In genomic region chr1:81701071-81701470, GRCh38 we compare ENCODE assay signal across 16 cellular contexts.
DNase-seq lines count a peak whose midpoint lies in the region; ATAC-seq and TF ChIP-seq lines count a peak whose summit lies in the region.
"Had no signal": no experiment of that assay in that cellular context is flagged by ENCODE, and none has a peak within 500 bp of the region (broad histone marks: within the 10 kb centered on the region; RNA-seq: fewer than 3 reads in every experiment).

No MANE protein-coding gene starts in this region.

- H3K4me2 ChIP-seq in IMR-90 (ENCODE audit: low read depth, low read length) (no peak overlapping the region), trophoblast cell (ENCODE audit: low read length) (peak overlapping the region; percentile 81)

- H4K8ac ChIP-seq in IMR-90 (ENCODE audit: low read depth in 2 of 2, low read length in 2 of 2), result no peak overlapping the region
- H4K8ac ChIP-seq in trophoblast cell (ENCODE audit: low read depth, low read length), result peak overlapping the region; percentile 66

- no peak overlapping the region for H4K12ac ChIP-seq in trophoblast cell (ENCODE audit: low read depth, low read length)

- no peak overlapping the region for H3K27ac ChIP-seq in IMR-90 (ENCODE audit: insufficient read depth, low read length)
- H3K27ac ChIP-seq in esophagus squamous epithelium, result peak overlapping the region in 2 of 4 donors; percentile 79 to 86
- H3K27ac ChIP-seq in trophoblast cell (ENCODE audit: low read depth, low read length), result peak overlapping the region; percentile 67
- H3K27ac ChIP-seq: C4-2B had no signal

- H3K23ac ChIP-seq in IMR-90 (ENCODE audit: low read depth, low read length), result no peak overlapping the region
- H3K23ac ChIP-seq in trophoblast cell (ENCODE audit: low read length), result no peak overlapping the region

- dilution Hi-C loops in IMR-90 (cut with HindIII; ENCODE audit: low sequenced_read_pairs, unreplicated experiment), result no loop called here

- H3K36me3 Mint-ChIP-seq in brain (no peaks in the 10 kb centered on the region), T-helper 17 cell (ENCODE audit: low read depth) (peaks cover 2% of the 10 kb centered on the region), mesothelial cell of epicardium (peaks cover 2% of the 10 kb centered on the region), nephron progenitor cell (ENCODE audit: low read depth) (no peaks in the 10 kb centered on the region)
- H3K36me3 Mint-ChIP-seq: CD4-positive, alpha-beta memory T cell had no signal

- no peak overlapping the region for H2BK15ac ChIP-seq in IMR-90 (ENCODE audit: low read depth, low read length)

- no peak overlapping the region for H4K5ac ChIP-seq in IMR-90 (ENCODE audit: low read depth, low read length)

- CTCF ChIA-PET in IMR-90 (lab: Yijun Ruan, JAX), result no interaction called here

- H3K79me2 ChIP-seq in trophoblast cell (ENCODE audit: control insufficient read depth, insufficient read depth, low read length, poor library complexity), result peaks cover 9% of the 10 kb centered on the region

- H3K9me3 Mint-ChIP-seq in brain (peaks cover 0 to 3% (median 0%) of the 10 kb centered on the region in 5 experiments), mesothelial cell of epicardium (peaks cover 3% of the 10 kb centered on the region), nephron progenitor cell (peaks cover 3% of the 10 kb centered on the region)

- ATAC-seq in IMR-90 (ENCODE audit: low read depth) (no peak), T-helper 17 cell (no peak)

- H2BK20ac ChIP-seq in IMR-90 (ENCODE audit: low read depth, low read length), result peak overlapping the region; percentile 36; the same call in 1 of the 2 replicates

- peak overlapping the region in 1 of 5 experiments; percentile 19 for H3K27ac Mint-ChIP-seq in brain
- no peak overlapping the region for H3K27ac Mint-ChIP-seq in T-helper 17 cell
- no peak overlapping the region for H3K27ac Mint-ChIP-seq in mesothelial cell of epicardium
- no peak overlapping the region for H3K27ac Mint-ChIP-seq in nephron progenitor cell
- H3K27ac Mint-ChIP-seq: CD4-positive, alpha-beta memory T cell; H9 had no signal

- H3K4me1 ChIP-seq in IMR-90 (ENCODE audit: control insufficient read depth, insufficient read depth, low read length), result peaks cover 10% of the 10 kb centered on the region
- peaks cover 0 to 53% (median 0%) of the 10 kb centered on the region in 3 donors for H3K4me1 ChIP-seq in esophagus squamous epithelium
- H3K4me1 ChIP-seq in trophoblast cell (ENCODE audit: control insufficient read depth in 1 of 2, insufficient read depth in 2 of 2, low read length in 2 of 2), result peaks cover 11 to 22% of the 10 kb centered on the region in 2 experiments
- H3K4me1 ChIP-seq: BE2C had no signal

- no peak overlapping the region for H4K91ac ChIP-seq in IMR-90 (ENCODE audit: insufficient read depth, low read depth, low read length)
- no peak overlapping the region for H4K91ac ChIP-seq in trophoblast cell (ENCODE audit: low read depth, low read length)

- in situ Hi-C loops in IMR-90 (cut with MboI; ENCODE audit: low sequenced_read_pairs), result no loop called here

- BruUV-seq in IMR-90 (replicated peaks; lab: Mats Ljungman, UMichigan), result no TSS peak

- H3K4me1 Mint-ChIP-seq in brain (peaks cover 49% of the 10 kb centered on the region), T-helper 17 cell (no peaks in the 10 kb centered on the region), mesothelial cell of epicardium (peaks cover 53% of the 10 kb centered on the region), nephron progenitor cell (peaks cover 11% of the 10 kb centered on the region)
- H3K4me1 Mint-ChIP-seq: CD4-positive, alpha-beta memory T cell had no signal

- peaks cover 2% of the 10 kb centered on the region; the same call in 1 of the 2 replicates for H3K9me1 ChIP-seq in IMR-90 (ENCODE audit: insufficient read depth, low read length)

- no peaks in the 10 kb centered on the region for H3K27me3 Mint-ChIP-seq in brain
- H3K27me3 Mint-ChIP-seq in T-helper 17 cell, result no peaks in the 10 kb centered on the region
- H3K27me3 Mint-ChIP-seq in mesothelial cell of epicardium (ENCODE audit: low read depth), result no peaks in the 10 kb centered on the region
- H3K27me3 Mint-ChIP-seq in nephron progenitor cell (ENCODE audit: low read depth, poor library complexity), result peaks cover 3% of the 10 kb centered on the region
- H3K27me3 Mint-ChIP-seq: CD4-positive, alpha-beta memory T cell had no signal

- H3K36me3 ChIP-seq in IMR-90 (ENCODE audit: control insufficient read depth, insufficient read depth, low read length), result no peaks in the 10 kb centered on the region
- no peaks in the 10 kb centered on the region for H3K36me3 ChIP-seq in esophagus squamous epithelium
- H3K36me3 ChIP-seq in trophoblast cell (ENCODE audit: control insufficient read depth in 1 of 2, insufficient read depth in 2 of 2, low read length in 2 of 2), result no peaks in the 10 kb centered on the region
- H3K36me3 ChIP-seq: BE2C had no signal

- H3K18ac ChIP-seq in IMR-90 (ENCODE audit: low read depth, low read length), result no peak overlapping the region
- H3K18ac ChIP-seq in trophoblast cell (ENCODE audit: low read length), result peak overlapping the region; percentile 68

- WGBS in IMR-90 (ENCODE audit: extremely low coverage in 2 of 2, insufficient read length in 1 of 2), 2 experiments, result no CpG with 5 or more reads among the region's 2 CpGs
- 53 to 56% methylated on average over 2 of the region's 2 CpGs for WGBS in esophagus squamous epithelium, 2 donors
- no CpG with 5 or more reads among the region's 2 CpGs for WGBS in trophoblast cell (ENCODE audit: extremely low coverage, insufficient coverage, insufficient read length)

- TF ChIP-seq CTCF in IMR-90 (conservative IDR thresholded peaks at IDR 0.05; ENCODE audit: low read depth, low read length) (no peak), brain (conservative IDR thresholded peaks at IDR 0.05) (no peak), esophagus squamous epithelium (IDR thresholded peaks at IDR 0.05) (no peak), mesothelial cell of epicardium (IDR thresholded peaks at IDR 0.05; ENCODE audit: unreplicated experiment) (no peak), nephron progenitor cell (IDR thresholded peaks at IDR 0.05) (no peak)

- H3K4me3 ChIP-seq in IMR-90 (ENCODE audit: insufficient read depth, low read depth, low read length) (no peak overlapping the region), esophagus squamous epithelium (peak overlapping the region; percentile 17 to 42 (median 40)), trophoblast cell (ENCODE audit: low read depth, low read length) (peak overlapping the region; percentile 71)

- intact Hi-C loops in IMR-90 (cut with micrococcal nuclease), result no loop called here
- intact Hi-C loops in esophagus squamous epithelium (cut with DNase I), result no loop called here

- H2AK5ac ChIP-seq in IMR-90 (ENCODE audit: low read depth, low read length), result no peak overlapping the region
- H2AK5ac ChIP-seq in trophoblast cell (ENCODE audit: low read length), result no peak overlapping the region

- POLR2A ChIA-PET in IMR-90 (lab: Charles Lee; ENCODE audit: unreplicated experiment), result no interaction called here

- H2AK9ac ChIP-seq in IMR-90 (replicated peaks; ENCODE audit: low read depth, low read length, poor library complexity), result no peak overlapping the region

- TF ChIP-seq RAD21 in IMR-90 (IDR thresholded peaks at IDR 0.05; ENCODE audit: low read length), result no peak

- H3K56ac ChIP-seq in IMR-90 (ENCODE audit: extremely low read depth, insufficient read depth, low read length), result no peak overlapping the region

- H2BK12ac ChIP-seq in trophoblast cell (ENCODE audit: low read length), result no peak overlapping the region

- no peak overlapping the region for H2AFZ ChIP-seq in IMR-90 (replicated peaks; ENCODE audit: low read length, poor library complexity)
- H2AFZ ChIP-seq in trophoblast cell (ENCODE audit: insufficient read depth, low read length, poor library complexity), result no peak overlapping the region

- H3K4ac ChIP-seq in IMR-90 (ENCODE audit: low read depth, low read length) (no peak overlapping the region), trophoblast cell (ENCODE audit: low read depth, low read length) (peak overlapping the region; percentile 97)

- H3K4me3 Mint-ChIP-seq in brain (peak overlapping the region in 3 of 5 experiments; percentile 8 to 67 (median 47)), T-helper 17 cell (no peak overlapping the region), mesothelial cell of epicardium (no peak overlapping the region), nephron progenitor cell (no peak overlapping the region)
- H3K4me3 Mint-ChIP-seq: CD4-positive, alpha-beta memory T cell; H9 had no signal

- H3K14ac ChIP-seq in IMR-90 (replicated peaks; ENCODE audit: low read depth, low read length) (no peak overlapping the region), trophoblast cell (ENCODE audit: low read length) (peak overlapping the region; percentile 84)

- no peak overlapping the region for H3K9ac ChIP-seq in IMR-90 (ENCODE audit: low read depth, low read length)
- H3K9ac ChIP-seq in trophoblast cell (ENCODE audit: low read length), result peak overlapping the region; percentile 79

- H3K9me3 ChIP-seq in IMR-90 (ENCODE audit: control insufficient read depth, insufficient read depth, low read length), result no peaks in the 10 kb centered on the region
- H3K9me3 ChIP-seq in esophagus squamous epithelium, result no peaks in the 10 kb centered on the region
- no peaks in the 10 kb centered on the region for H3K9me3 ChIP-seq in trophoblast cell (ENCODE audit: insufficient read depth, low read depth, low read length)
- H3K9me3 ChIP-seq in T-helper 17 cell (ENCODE audit: control insufficient read depth, low read length, poor library complexity, severe bottlenecking), result no peaks in the 10 kb centered on the region
- H3K9me3 ChIP-seq: BE2C had no signal

- H2BK5ac ChIP-seq in IMR-90 (ENCODE audit: low read depth, low read length, poor library complexity, severe bottlenecking) (no peak overlapping the region), trophoblast cell (ENCODE audit: low read depth, low read length, poor library complexity) (peak overlapping the region; percentile 86)

- TF ChIP-seq POLR2A in IMR-90 (IDR thresholded peaks at IDR 0.05; ENCODE audit: low read depth, low read length) (no peak), esophagus squamous epithelium (IDR thresholded peaks at IDR 0.05) (no peak)

- no peak for DNase-seq in IMR-90
- no peak for DNase-seq in esophagus squamous epithelium (lab: John Stamatoyannopoulos, UW)
- no peak for DNase-seq in trophoblast cell
- no peak for DNase-seq in T-helper 2 cell
- DNase-seq in T-helper 17 cell, result no peak
- DNase-seq in mesothelial cell of epicardium (ENCODE audit: low spot score in 2 of 2, unreplicated experiment in 2 of 2), result no peak
- DNase-seq in nephron progenitor cell, result no peak
- DNase-seq: BE2C; CD4-positive, alpha-beta memory T cell; DMS153; DMS79 treated with DMSO at 0.1 percent for 48 hours; EL; GOT3; H9 had no signal

- H3K79me1 ChIP-seq in IMR-90 (ENCODE audit: low read depth in 1 of 2, low read length in 2 of 2), result no peaks in the 10 kb centered on the region
- H3K79me1 ChIP-seq in trophoblast cell (ENCODE audit: low read length), result peaks cover 39% of the 10 kb centered on the region

- H3K27me3 ChIP-seq in IMR-90 (ENCODE audit: control insufficient read depth, insufficient read depth, low read length) (no peaks in the 10 kb centered on the region), esophagus squamous epithelium (no peaks in the 10 kb centered on the region), trophoblast cell (ENCODE audit: insufficient read depth, low read length) (no peaks in the 10 kb centered on the region)
- H3K27me3 ChIP-seq: BE2C had no signal

- H2BK120ac ChIP-seq in IMR-90 (ENCODE audit: low read depth, low read length) (0 out of 2 replicates have a peak overlapping the region, but pooled peaks have one; percentile 26), trophoblast cell (ENCODE audit: insufficient read depth, low read length, poor library complexity) (peak overlapping the region; percentile 20)

- H4K20me1 ChIP-seq in IMR-90 (ENCODE audit: insufficient read depth, low read length), result no peaks in the 10 kb centered on the region

Comparison
In these comparisons a context has a peak if more than half of its experiments do, and no peak if none do; other contexts are left out.
1. H3K4me3 Mint-ChIP-seq: peak in brain (3 of 5); none in T-helper 17 cell (single experiment), mesothelial cell of epicardium (single experiment) and nephron progenitor cell (single experiment).